In the genomic region with DNA sequence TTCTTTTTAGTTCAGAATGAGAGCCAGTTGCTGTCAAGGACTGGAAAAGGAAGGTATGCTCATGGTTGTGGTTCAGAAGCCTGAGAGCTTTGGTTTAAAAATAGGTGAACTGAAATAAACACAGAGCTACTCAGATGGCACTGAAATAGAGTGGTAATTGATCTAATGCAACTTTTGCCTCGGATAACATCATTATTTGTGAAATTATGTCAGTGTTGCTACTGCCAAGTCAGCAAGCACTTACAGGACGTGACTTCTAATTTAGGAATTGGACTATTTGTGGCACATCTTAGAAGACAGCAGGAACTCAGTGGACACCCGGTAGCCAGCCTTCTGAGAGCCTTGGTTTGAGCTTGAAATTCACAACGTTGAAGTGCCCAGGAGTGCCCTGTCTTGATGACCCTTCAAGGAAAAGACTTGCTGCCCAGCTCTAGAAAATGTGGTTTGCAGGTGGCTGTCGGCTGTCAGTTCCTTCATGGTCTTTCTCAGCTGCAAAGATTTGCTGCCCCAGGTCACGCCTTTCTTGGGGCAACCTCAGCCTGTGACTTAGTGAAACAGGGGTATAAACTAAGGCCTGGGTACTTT, we compare ENCODE assay signal across 28 cellular contexts. TPM values are rescaled to one million over a fixed set of nuclear protein-coding genes. Genes with fewer than 3 reads are reported as not detected.
A peak's percentile ranks its signal among the peaks of the same experiment; 100 is the strongest.
DNase-seq lines count a peak whose midpoint lies in the region; FAIRE-seq and TF ChIP-seq lines count a peak whose summit lies in the region.
"Had no signal": no experiment of that assay in that cellular context is flagged by ENCODE, and none has a peak within 500 bp of the region (broad histone marks: within the 10 kb centered on the region; RNA-seq: fewer than 3 reads in every experiment).

No MANE protein-coding gene starts in this region.

- H3K9me1 ChIP-seq in keratinocyte (ENCODE audit: control insufficient read depth, extremely low read depth, insufficient read depth, low read length) = no peaks in the 10 kb centered on the region

- H3K4me1 ChIP-seq in adipocyte (ENCODE audit: control insufficient read depth, insufficient read depth, low read length) (peaks cover 23% of the 10 kb centered on the region), keratinocyte (ENCODE audit: control insufficient read depth, extremely low read depth, insufficient read depth, low read length) (peaks cover 21% of the 10 kb centered on the region), spleen (no peaks in the 10 kb centered on the region)
- H3K4me1 ChIP-seq: transverse colon had no signal

- FAIRE-seq in keratinocyte (lab: Jason Lieb, UNC) = no peak
- FAIRE-seq: small intestine had no signal

- peak; percentile 19 for DNase-seq in AG08396 (ENCODE audit: low spot score)
- DNase-seq in H4 (ENCODE audit: low spot score) = peak; percentile 22
- DNase-seq in adipocyte (ENCODE audit: low read depth) = peak; percentile 16
- DNase-seq in keratinocyte (ENCODE audit: low read depth, low spot score) = no peak
- no peak for DNase-seq in NCI-H526 (lab: John Stamatoyannopoulos, UW)
- DNase-seq in DMS79 treated with DMSO at 0.1 percent for 48 hours (lab: John Stamatoyannopoulos, UW) = no peak
- no peak for DNase-seq in COLO668 (lab: John Stamatoyannopoulos, UW; ENCODE audit: unreplicated experiment)
- DNase-seq in spleen = no peak
- DNase-seq: activated CD4-positive, alpha-beta T cell treated with anti-CD3 and anti-CD28 coated beads, Interleukin-2, amount 10 ng/mL, durations not matched to agents 24 days and 14 days; activated naive CD8-positive, alpha-beta T cell treated with anti-CD3 and anti-CD28 coated beads, Interleukin-2, amount 50 U/mL, for 24 hours; activated T-cell treated with anti-CD3 and anti-CD28 coated beads, Interleukin-2, amount 50 U/mL, for 48 hours; brain microvascular endothelial cell; CD4-positive, CD25-positive, alpha-beta regulatory T cell; foreskin melanocyte; H7; KG1; lower lobe of right lung; MV-4-11; NCI-H1694; NCI-H2171; NCI-H510A; nephron progenitor cell; NK-92 treated with Interleukin-12 subunit alpha and Interleukin-12 subunit beta, amount 100 ng/mL, for 24 hours; ovary; PC-3; small intestine; stimulated activated CD4-positive, alpha-beta T cell treated with anti-CD3 and anti-CD28 coated beads, Interleukin-1b, Interleukin-23, amount 100 ng/mL, for 48 hours; transverse colon had no signal

- H4K20me1 ChIP-seq in keratinocyte (ENCODE audit: control insufficient read depth, extremely low read depth, insufficient read depth, low read length) = no peaks in the 10 kb centered on the region

- no peak overlapping the region for H3K4me2 ChIP-seq in keratinocyte (ENCODE audit: control insufficient read depth, extremely low read depth, insufficient read depth, low read depth, low read length)

- intact Hi-C loops in spleen (cut with DNase I; ENCODE audit: low total_unique reads) = no loop called here

- H2AFZ ChIP-seq in keratinocyte (ENCODE audit: control insufficient read depth, low read length) = peak overlapping the region; percentile 26

- H3K9ac ChIP-seq in adipocyte (ENCODE audit: low read length) (no peak overlapping the region), keratinocyte (ENCODE audit: control insufficient read depth, extremely low read depth, insufficient read depth, low read length) (no peak overlapping the region)

- H3K27me3 ChIP-seq in adipocyte (replicated peaks; ENCODE audit: control insufficient read depth, insufficient read depth, low read length) (no peaks in the 10 kb centered on the region), keratinocyte (ENCODE audit: control insufficient read depth, extremely low read depth, insufficient read depth, low read length) (no peaks in the 10 kb centered on the region), spleen (replicated peaks in 1 of 7) (peaks cover 0 to 9% (median 0%) of the 10 kb centered on the region in 7 donors)
- H3K27me3 ChIP-seq: brain microvascular endothelial cell, ovary had no signal

- H3K79me2 ChIP-seq in keratinocyte (ENCODE audit: control insufficient read depth, insufficient read depth, low read length) = no peaks in the 10 kb centered on the region

- H3K36me3 ChIP-seq in adipocyte (ENCODE audit: control insufficient read depth, insufficient read depth, low read length, severe bottlenecking) (no peaks in the 10 kb centered on the region), keratinocyte (ENCODE audit: control insufficient read depth in 2 of 2, extremely low read depth in 1 of 2, insufficient read depth in 2 of 2, low read length in 2 of 2) (no peaks in the 10 kb centered on the region), spleen (no peaks in the 10 kb centered on the region)
- H3K36me3 ChIP-seq: brain microvascular endothelial cell, lower lobe of right lung, ovary, transverse colon had no signal

- H3K9me3 ChIP-seq in adipocyte (ENCODE audit: control insufficient read depth, low read length) (peaks cover 11% of the 10 kb centered on the region), keratinocyte (ENCODE audit: control insufficient read depth, low read depth, low read length) (no peaks in the 10 kb centered on the region), spleen (peaks cover 0 to 15% (median 6%) of the 10 kb centered on the region in 8 donors)
- H3K9me3 ChIP-seq: lower lobe of right lung, transverse colon had no signal

- H3K27ac ChIP-seq in keratinocyte (ENCODE audit: control insufficient read depth, insufficient read depth, low read length) = no peak overlapping the region
- H3K27ac ChIP-seq in spleen = no peak overlapping the region
- H3K27ac ChIP-seq: brain microvascular endothelial cell, lower lobe of right lung, ovary, transverse colon had no signal

- whole genome bisulfite sequencing in spleen, 5 donors = 36 to 60% (median 55%) methylated on average over 6 of the region's 6 CpGs

- dilution Hi-C loops in keratinocyte (cut with MboI; ENCODE audit: extremely low pct_ligation_motif_present, low sequenced_read_pairs) = no loop called here

- no peak overlapping the region for H3K4me3 ChIP-seq in adipocyte (ENCODE audit: low read length)
- no peak overlapping the region for H3K4me3 ChIP-seq in keratinocyte (ENCODE audit: control insufficient read depth in 2 of 3, extremely low read depth in 1 of 3, insufficient read depth in 2 of 3, low read depth in 1 of 3, low read length in 3 of 3)
- H3K4me3 ChIP-seq in spleen = no peak overlapping the region
- H3K4me3 ChIP-seq: lower lobe of right lung, ovary, transverse colon had no signal

- TF ChIP-seq CTCF in keratinocyte (optimal IDR thresholded peaks at IDR 0.05 in 1 of 3, IDR thresholded peaks at IDR 0.05 in 1 of 3, conservative IDR thresholded peaks at IDR 0.05 in 1 of 3; ENCODE audit: extremely low read depth in 1 of 3, insufficient read depth in 2 of 3, low read length in 3 of 3) (no peak), spleen (IDR thresholded peaks at IDR 0.05 in 8 of 11, conservative IDR thresholded peaks at IDR 0.05 in 3 of 11) (no peak)

- TF ChIP-seq POLR2A in spleen (IDR thresholded peaks at IDR 0.05) = no peak

RNA-seq across cellular contexts. Expression of a gene that starts 42.0 kb away (rescaled TPM):
- 7.1 and 8.3 TPM in 2 replicates for total RNA-seq in H4 (2014; rRNA removed; shearing (Covaris generic))
- polyA plus RNA-seq in keratinocyte (4.4 to 10.0 TPM (median 6.1 TPM) in 3 replicates), spleen (1 to 10 TPM; 2.1 to 3.2 (median 2.4) TPM)
- 2.4 TPM for polyA plus RNA-seq in keratinocyte (2011; ENCODE audit: low read depth)
- polyA plus RNA-seq in keratinocyte (2011; cell fraction: cytosol; rRNA removed) = 2.8 and 3.2 TPM in 2 replicates
- 13.9 and 14.2 TPM in 2 replicates for polyA plus RNA-seq in keratinocyte (2011; cell fraction: nucleus; rRNA removed)
- 4.9 and 8.9 TPM in 2 replicates for polyA plus RNA-seq in keratinocyte (2012; ENCODE audit: low replicate concordance)
- 19.2 to 30.8 TPM (median 26.0 TPM) in 3 replicates for polyA minus RNA-seq in keratinocyte
- 10.6 TPM for polyA minus RNA-seq in keratinocyte (2011; cell fraction: cytosol; rRNA and poly(A)+ RNA removed)
- polyA minus RNA-seq in keratinocyte (2011; cell fraction: nucleus; rRNA and poly(A)+ RNA removed) = 26.4 and 32.7 TPM in 2 replicates
- total RNA-seq in spleen = 10 to 100 TPM; 17.2 to 40.7 (median 25.2) TPM
- total RNA-seq: PC-3 had no signal

Comparison
In these comparisons a context has a peak if more than half of its experiments do, and no peak if none do; other contexts are left out.
1. DNase-seq: peak in AG08396 (single experiment), H4 (single experiment) and adipocyte (single experiment); none in keratinocyte (single experiment), NCI-H526 (0 of 2), DMS79 treated with DMSO at 0.1 percent for 48 hours (single experiment), COLO668 (single experiment) and spleen (single experiment).